ENCODE assay signal across 8 cellular contexts in genomic region chr17:27892866-27893769, GRCh38. TPM values are rescaled to one million over a fixed set of nuclear protein-coding genes. Genes with fewer than 3 reads are reported as not detected.
DNase-seq lines count a peak whose midpoint lies in the region; ATAC-seq and TF ChIP-seq lines count a peak whose summit lies in the region.

TSS of gene LYRM9 (minus strand) at chr17:27893365. CDS start at chr17:27882694, 10,671 bp downstream.

- H3K9me3 ChIP-seq in endodermal cell (ENCODE audit: control insufficient read depth, low read length): no peaks in the 10 kb centered on the region
- no peaks in the 10 kb centered on the region for H3K9me3 ChIP-seq in mesodermal cell (ENCODE audit: control insufficient read depth, low read length)

- H3K27ac Mint-ChIP-seq in endodermal cell: no peak within 1 kb of the TSS

- WGBS in endodermal cell (ENCODE audit: insufficient coverage in 1 of 2, insufficient read length in 1 of 2), 2 experiments: 5 to 17% methylated on average over 11 to 70 of the region's 75 CpGs
- 7 to 11% methylated on average over 26 to 36 of the region's 75 CpGs for WGBS in mesodermal cell (ENCODE audit: insufficient coverage in 2 of 2), 2 experiments

- no peaks in the 10 kb centered on the region for H3K36me3 ChIP-seq in endodermal cell (ENCODE audit: control insufficient read depth, insufficient read depth, low read length)
- no peaks in the 10 kb centered on the region for H3K36me3 ChIP-seq in mesodermal cell (ENCODE audit: control insufficient read depth, insufficient read depth, low read length)

- peak; percentile 96 for TF ChIP-seq CTCF in endodermal cell (conservative IDR thresholded peaks at IDR 0.05)

- H3K36me3 Mint-ChIP-seq in endodermal cell (ENCODE audit: low read depth): no peaks in the 10 kb centered on the region

- H3K4me1 ChIP-seq in endodermal cell (ENCODE audit: control insufficient read depth, insufficient read depth, low read length) (peaks cover 5% of the 10 kb centered on the region), mesodermal cell (ENCODE audit: control insufficient read depth, insufficient read depth, low read length, poor library complexity, severe bottlenecking) (peaks cover 13% of the 10 kb centered on the region)

- H3K9ac ChIP-seq in endodermal cell (ENCODE audit: extremely low read depth, low read length, poor library complexity, severe bottlenecking): peak within 1 kb of the TSS; percentile 40

- no peaks in the 10 kb centered on the region for H3K27me3 ChIP-seq in endodermal cell (ENCODE audit: control insufficient read depth, insufficient read depth, low read length, poor library complexity, severe bottlenecking)

- H3K27me3 Mint-ChIP-seq in endodermal cell (ENCODE audit: insufficient read depth): peaks cover 11% of the 10 kb centered on the region

- peak; percentile 79 for DNase-seq in COLO829 (ENCODE audit: low spot score)
- peak; percentile 25 for DNase-seq in HS-5 (ENCODE audit: low read depth)
- DNase-seq in NK-92 treated with Interleukin-12 subunit alpha and Interleukin-12 subunit beta, amount 100 ng/mL, for 24 hours (lab: John Stamatoyannopoulos, UW): peak; percentile 77
- peak; percentile 51 for DNase-seq in activated CD8-positive, alpha-beta memory T cell treated with anti-CD3 and anti-CD28 coated beads, Interleukin-2, amount 50 U/mL, for 1 hour (ENCODE audit: extremely low read depth)
- peak; percentile 99 for DNase-seq in endodermal cell
- peak; percentile 77 to 82 for DNase-seq in stimulated activated CD8-positive, alpha-beta memory T cell treated with anti-CD3 and anti-CD28 coated beads, Interleukin-15, amount 100 ng/mL, for 4 hours (ENCODE audit: low read depth in 2 of 2)

- peak; percentile 92 for ATAC-seq in GM19463 (IDR thresholded peaks at IDR 0.05; ENCODE audit: unreplicated experiment)

- H3K9me3 Mint-ChIP-seq in endodermal cell: no peaks in the 10 kb centered on the region

- no peak within 1 kb of the TSS for H3K27ac ChIP-seq in endodermal cell (ENCODE audit: low read depth, low read length)
- H3K27ac ChIP-seq in mesodermal cell (ENCODE audit: low read depth, low read length, severe bottlenecking): no peak within 1 kb of the TSS

- H3K4me3 Mint-ChIP-seq in endodermal cell: peak within 1 kb of the TSS; percentile 48

- H3K4me1 Mint-ChIP-seq in endodermal cell: peaks cover 59% of the 10 kb centered on the region

- H3K4me3 ChIP-seq in endodermal cell (ENCODE audit: low read length) (peak within 1 kb of the TSS; percentile 75), mesodermal cell (ENCODE audit: extremely low read depth, insufficient read depth, low read length, poor library complexity, severe bottlenecking) (peak within 1 kb of the TSS; percentile 47)

RNA-seq across cellular contexts. Expression of gene LYRM9, which starts in this region (rescaled TPM):
- 1 to 10 TPM; 5.8 to 8.3 TPM for total RNA-seq in endodermal cell
- 8.6 TPM for polyA plus RNA-seq in endodermal cell (2013, experiment 1 of 2)
- 6.6 TPM for polyA plus RNA-seq in endodermal cell (2013, experiment 2 of 2)
- 3.2 TPM for polyA plus RNA-seq in mesodermal cell (2013, experiment 1 of 2)
- polyA plus RNA-seq in mesodermal cell (2013, experiment 2 of 2): 5.3 TPM

Comparison
In these comparisons a context has a peak if more than half of its experiments do, and no peak if none do; other contexts are left out.
1. DNase-seq: peak in every context shown above with its lines; median percentile 99 in endodermal cell; 80 in stimulated activated CD8-positive, alpha-beta memory T cell treated with anti-CD3 and anti-CD28 coated beads, Interleukin-15, amount 100 ng/mL, for 4 hours; 79 in COLO829; 77 in NK-92 treated with Interleukin-12 subunit alpha and Interleukin-12 subunit beta, amount 100 ng/mL, for 24 hours; 51 in activated CD8-positive, alpha-beta memory T cell treated with anti-CD3 and anti-CD28 coated beads, Interleukin-2, amount 50 U/mL, for 1 hour; 25 in HS-5.